12 cellular contexts compared by ENCODE assay signal in genomic region chr2:43040084-43040854, GRCh38.
DNase-seq lines count a peak whose midpoint lies in the region; ATAC-seq and TF ChIP-seq lines count a peak whose summit lies in the region.
"Had no signal": no experiment of that assay in that cellular context is flagged by ENCODE, and none has a peak within 500 bp of the region (broad histone marks: within the 10 kb centered on the region; RNA-seq: fewer than 3 reads in every experiment).

No MANE protein-coding gene starts in this region.

- ATAC-seq in Right ventricle myocardium inferior = no peak

- DNase-seq in Right ventricle myocardium inferior (ENCODE audit: missing footprints) = peak; percentile 30
- no peak for DNase-seq in right atrium auricular region (ENCODE audit: low spot score)
- peak; percentile 35 for DNase-seq in SK-N-MC (ENCODE audit: low read depth, low spot score)
- DNase-seq in DMS79 treated with DMSO at 0.1 percent for 48 hours (lab: John Stamatoyannopoulos, UW) = no peak
- DNase-seq in NAMALWA (ENCODE audit: low spot score) = no peak
- no peak for DNase-seq in NCI-H2171 treated with DMSO at 0.1 percent for 48 hours (lab: John Stamatoyannopoulos, UW)
- no peak for DNase-seq in activated CD4-positive, alpha-beta T cell treated with anti-CD3 and anti-CD28 coated beads for 48 hours
- DNase-seq: kidney glomerular epithelial cell; MM.1S; stimulated activated CD4-positive, alpha-beta T cell treated with anti-CD3 and anti-CD28 coated beads, Interleukin-1b, Interleukin-23, amount 100 ng/mL, for 48 hours had no signal

- H3K36me3 ChIP-seq in right atrium auricular region (no peaks in the 10 kb centered on the region), SK-N-MC (ENCODE audit: insufficient read depth, low read length) (no peaks in the 10 kb centered on the region), mesodermal cell (ENCODE audit: control insufficient read depth, insufficient read depth, low read length) (no peaks in the 10 kb centered on the region)
- H3K36me3 ChIP-seq: neutrophil had no signal

- H3K27ac ChIP-seq in right atrium auricular region (no peak overlapping the region), SK-N-MC (peak overlapping the region; percentile 63), mesodermal cell (ENCODE audit: low read depth, low read length, severe bottlenecking) (peak overlapping the region; percentile 41)
- H3K27ac ChIP-seq: neutrophil had no signal

- H3K27me3 ChIP-seq in right atrium auricular region = no peaks in the 10 kb centered on the region
- H3K27me3 ChIP-seq: neutrophil had no signal

- H3K4me1 ChIP-seq in right atrium auricular region (peaks cover 0 to 11% of the 10 kb centered on the region in 2 donors), mesodermal cell (ENCODE audit: control insufficient read depth, insufficient read depth, low read length, poor library complexity, severe bottlenecking) (peaks cover 65% of the 10 kb centered on the region)

- no peak overlapping the region for H3K9ac ChIP-seq in SK-N-MC (ENCODE audit: insufficient read length)

- intact Hi-C loops in Right ventricle myocardium inferior (cut with DNase I) = no loop called here

- H3K9me3 ChIP-seq in right atrium auricular region (no peaks in the 10 kb centered on the region), SK-N-MC (ENCODE audit: low read depth, low read length) (no peaks in the 10 kb centered on the region), mesodermal cell (ENCODE audit: control insufficient read depth, low read length) (no peaks in the 10 kb centered on the region)
- H3K9me3 ChIP-seq: neutrophil had no signal

- H3K4me3 ChIP-seq in right atrium auricular region = no peak overlapping the region
- H3K4me3 ChIP-seq in SK-N-MC = 0 out of 2 replicates have a peak overlapping the region, but pooled peaks have one; percentile 16
- no peak overlapping the region for H3K4me3 ChIP-seq in mesodermal cell (ENCODE audit: extremely low read depth, insufficient read depth, low read length, poor library complexity, severe bottlenecking)

- no peak for TF ChIP-seq CTCF in right atrium auricular region (IDR thresholded peaks at IDR 0.05)

- WGBS in mesodermal cell (ENCODE audit: insufficient coverage in 2 of 2), 2 experiments = 90 to 92% methylated on average over 5 to 8 of the region's 10 CpGs

Comparison
In these comparisons a context has a peak if more than half of its experiments do, and no peak if none do; other contexts are left out.
1. DNase-seq: peak in Right ventricle myocardium inferior (single experiment) and SK-N-MC (single experiment); none in right atrium auricular region (single experiment), DMS79 treated with DMSO at 0.1 percent for 48 hours (single experiment), NAMALWA (single experiment), NCI-H2171 treated with DMSO at 0.1 percent for 48 hours (single experiment) and activated CD4-positive, alpha-beta T cell treated with anti-CD3 and anti-CD28 coated beads for 48 hours (single experiment).
2. H3K27ac ChIP-seq: peak in SK-N-MC (single experiment) and mesodermal cell (single experiment); none in right atrium auricular region (0 of 2).